ENCODE assay signal across 8 cellular contexts in genomic region chr6:110180228-110181008, GRCh38. TPM values are rescaled to one million over a fixed set of nuclear protein-coding genes. Genes with fewer than 3 reads are reported as not detected.
A peak's percentile ranks its signal among the peaks of the same experiment; 100 is the strongest.
DNase-seq lines count a peak whose midpoint lies in the region; FAIRE-seq and TF ChIP-seq lines count a peak whose summit lies in the region.

Gene CDC40, plus strand, starts transcription at chr6:110180427. Its CDS starts 18 bp downstream, at chr6:110180445.

- no peaks in the 10 kb centered on the region for H3K27me3 ChIP-seq in HAP-1 (ENCODE audit: low read depth)
- no peaks in the 10 kb centered on the region for H3K27me3 ChIP-seq in MM.1S (replicated peaks; ENCODE audit: insufficient read depth, low read length)
- H3K27me3 ChIP-seq in dorsolateral prefrontal cortex = no peaks in the 10 kb centered on the region

- H3K36me3 ChIP-seq in HAP-1 (replicated peaks) (no peaks in the 10 kb centered on the region), MM.1S (replicated peaks; ENCODE audit: insufficient read depth, low read length) (no peaks in the 10 kb centered on the region; the same call in 1 of the 2 replicates)

- no peak for TF ChIP-seq CTCF in MM.1S (IDR thresholded peaks at IDR 0.05; ENCODE audit: low read length)
- TF ChIP-seq CTCF in dorsolateral prefrontal cortex (IDR thresholded peaks at IDR 0.05 in 54 of 56, conservative IDR thresholded peaks at IDR 0.05 in 2 of 56; ENCODE audit: low read depth in 1 of 56, partially characterized antibody in 56 of 56) = peak in 10 of 56 donors; percentile 3 to 47 (median 18)

- peak within 1 kb of the TSS; percentile 80 for H3K4me2 ChIP-seq in MM.1S (ENCODE audit: low read depth, low read length)

- H3K27ac ChIP-seq in MM.1S (ENCODE audit: low read length) (peak within 1 kb of the TSS; percentile 32; the same call in 1 of the 2 replicates), dorsolateral prefrontal cortex (peak within 1 kb of the TSS; percentile 73 to 94 (median 88))

- H3K4me3 ChIP-seq in HAP-1 (peak within 1 kb of the TSS; percentile 65), MM.1S (ENCODE audit: low read length) (peak within 1 kb of the TSS; percentile 77), dorsolateral prefrontal cortex (peak within 1 kb of the TSS; percentile 49 to 100 (median 90))

- H3K9me2 ChIP-seq in MM.1S (replicated peaks; ENCODE audit: insufficient read depth, low read length) = no peaks in the 10 kb centered on the region

- DNase-seq in GM12892 (ENCODE audit: insufficient read length) (peak; percentile 28), HAP-1 (ENCODE audit: low spot score in 2 of 2) (peak in 1 of 2 experiments; percentile 70), MM.1S (no peak), dorsolateral prefrontal cortex (peak; percentile 38 to 76 (median 68)), mesenteric fat pad (ENCODE audit: low spot score) (peak; percentile 90), NAMALWA (ENCODE audit: low spot score) (no peak)
- peak; percentile 46 to 55 for DNase-seq in activated CD4-positive, alpha-beta T cell treated with anti-CD3 and anti-CD28 coated beads for 4 hours
- peak; percentile 18 to 33 for DNase-seq in stimulated activated CD8-positive, alpha-beta memory T cell treated with anti-CD3 and anti-CD28 coated beads, Interleukin-4, amount 100 ng/mL, for 1 hour (ENCODE audit: low read depth in 2 of 2, low spot score in 1 of 2)

- TF ChIP-seq POLR2A in GM12892 (IDR thresholded peaks at IDR 0.05; ENCODE audit: low read depth, low read length) = peak; percentile 78

- intact Hi-C loops in dorsolateral prefrontal cortex (cut with DNase I) = loop anchor here in 1 of 2 donors (5.0 kb wide), 1 partner anchor 488 kb away; the partner anchor contains the start of genes AK9 and FIG4

- in situ Hi-C loops in HAP-1 (cut with MboI; ENCODE audit: low sequenced_read_pairs) = no loop called here

- peak; percentile 67 for FAIRE-seq in GM12892 (lab: Jason Lieb, UNC)

- peak within 1 kb of the TSS; percentile 59 for H3K9ac ChIP-seq in MM.1S (ENCODE audit: low read length)

- H4K20me1 ChIP-seq in MM.1S (ENCODE audit: insufficient read depth, low read length) = 0 out of 2 replicates have a peak, but pooled peaks cover 3% of the 10 kb centered on the region

- H3K9me3 ChIP-seq in HAP-1 (no peaks in the 10 kb centered on the region), MM.1S (replicated peaks; ENCODE audit: insufficient read depth, low read length) (no peaks in the 10 kb centered on the region)

- peaks cover 5% of the 10 kb centered on the region; the same call in 1 of the 2 replicates for H3F3A ChIP-seq in MM.1S (ENCODE audit: insufficient read depth, low read length)

- H3K4me1 ChIP-seq in HAP-1 (peaks cover 26% of the 10 kb centered on the region), MM.1S (ENCODE audit: low read length) (peaks cover 18% of the 10 kb centered on the region)

- H2AFZ ChIP-seq in MM.1S (ENCODE audit: low read length) = peak within 1 kb of the TSS; percentile 99

- peaks cover 50% of the 10 kb centered on the region for H3K79me2 ChIP-seq in MM.1S (ENCODE audit: low read length)

RNA-seq across cellular contexts. Expression of gene CDC40, which starts in this region (rescaled TPM):
- polyA plus RNA-seq in GM12892 (2012; ENCODE audit: missing spikeins) = 20.4 TPM
- total RNA-seq in dorsolateral prefrontal cortex = 10 to 100 TPM; 16.6 to 60.0 (median 36.2) TPM
- total RNA-seq in mesenteric fat pad = 19.2 TPM

Comparison
In these comparisons a context has a peak if more than half of its experiments do, and no peak if none do; other contexts are left out.
1. DNase-seq: peak in GM12892 (single experiment), activated CD4-positive, alpha-beta T cell treated with anti-CD3 and anti-CD28 coated beads for 4 hours (2 of 2), dorsolateral prefrontal cortex (10 of 10), mesenteric fat pad (single experiment) and stimulated activated CD8-positive, alpha-beta memory T cell treated with anti-CD3 and anti-CD28 coated beads, Interleukin-4, amount 100 ng/mL, for 1 hour (2 of 2); none in MM.1S (single experiment) and NAMALWA (single experiment).
2. Peak in every context shown above with its lines, with median percentiles within 50 percentile points of each other: H3K4me3 ChIP-seq.